In the genomic region with DNA sequence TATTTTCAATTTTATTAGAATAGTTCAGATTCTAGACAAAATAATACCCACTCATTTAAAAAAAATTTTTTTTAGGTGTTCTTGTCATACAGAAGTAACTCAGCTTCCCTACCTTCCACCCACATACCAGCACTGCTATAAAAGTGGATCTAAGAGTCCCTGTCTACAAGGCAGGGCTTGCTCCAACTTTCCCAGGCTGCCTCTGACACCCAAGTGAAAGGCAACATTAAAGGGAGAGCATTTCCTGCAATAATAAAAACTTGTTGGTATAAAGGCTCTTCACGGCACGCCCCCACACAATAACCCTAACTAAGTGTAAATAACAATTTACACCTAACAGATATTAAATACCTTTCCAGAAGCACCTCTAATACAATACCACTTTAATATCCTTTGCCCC, we compare ENCODE assay signal across 28 cellular contexts.
"Had no signal": no experiment of that assay in that cellular context is flagged by ENCODE, and none has a peak within 500 bp of the region (broad histone marks: within the 10 kb centered on the region; RNA-seq: fewer than 3 reads in every experiment).

No MANE protein-coding gene starts in this region.

- H3K27me3 Mint-ChIP-seq: progenitor cell of endocrine pancreas had no signal

- DNase-seq: effector CD8-positive, alpha-beta T cell; endodermal cell; foreskin fibroblast; heart left ventricle; kidney; left lung; mesenchymal stem cell; naive thymus-derived CD8-positive, alpha-beta T cell; pancreas; right cardiac atrium; small intestine; stimulated activated CD4-positive, alpha-beta T cell treated with anti-CD3 and anti-CD28 coated beads, Interleukin-15, amount 100 ng/mL, for 24 hours; stimulated activated CD4-positive, alpha-beta T cell treated with anti-CD3 and anti-CD28 coated beads, Interleukin-2, amount 100 ng/mL, for 48 hours; stimulated activated naive B cell treated with anti-CD40 and anti-IgM and Interleukin-4, amounts not matched to agents 10 μg/mL and 1 μg/mL and 100 μg/mL, for 72 hours; upper lobe of right lung; uterus had no signal

- ATAC-seq: esophagus mucosa; gastroesophageal sphincter; heart left ventricle; left lung; naive thymus-derived CD8-positive, alpha-beta T cell; pancreas; right cardiac atrium; stimulated activated naive B cell treated with anti-CD40 and anti-IgM and Interleukin-4, amounts not matched to agents 10 μg/mL and 1 μg/mL and 100 μg/mL, for 72 hours; upper lobe of right lung had no signal

- H3K36me3 ChIP-seq: gastroesophageal sphincter, heart left ventricle, left lung, neutrophil, pancreas, thoracic aorta, tibial nerve, upper lobe of right lung, uterus had no signal

- H3K9me3 ChIP-seq: gastroesophageal sphincter, heart left ventricle, left lung, neutrophil, pancreas, thoracic aorta, tibial nerve, upper lobe of right lung, uterus had no signal

- H3K4me1 ChIP-seq: upper lobe of right lung had no signal

- H3K4me3 Mint-ChIP-seq: dendritic cell treated with granulocyte-macrophage colony-stimulating factor and Interleukin-4, amounts not matched to agents 40 ng/mL and 50 ng/mL, for 4 days; endodermal cell; mesothelial cell of epicardium; naive thymus-derived CD8-positive, alpha-beta T cell; neural crest cell; stimulated activated naive B cell treated with anti-CD40 and anti-IgM and Interleukin-4, amounts not matched to agents 10 μg/mL and 1 μg/mL and 100 μg/mL, for 72 hours; stimulated activated naive CD8-positive, alpha-beta T cell treated with anti-CD3 and anti-CD28 coated beads, Interleukin-15, Interleukin-2, amounts not matched to agents 100 ng/mL and 50 ng/mL, for 24 hours had no signal

- H3K9me3 Mint-ChIP-seq: dendritic cell treated with granulocyte-macrophage colony-stimulating factor and Interleukin-4, amounts not matched to agents 40 ng/mL and 50 ng/mL, for 4 days; endodermal cell; mesothelial cell of epicardium; naive thymus-derived CD8-positive, alpha-beta T cell; neural crest cell; stimulated activated naive B cell treated with anti-CD40 and anti-IgM and Interleukin-4, amounts not matched to agents 10 μg/mL and 1 μg/mL and 100 μg/mL, for 72 hours; stimulated activated naive CD8-positive, alpha-beta T cell treated with anti-CD3 and anti-CD28 coated beads, Interleukin-15, Interleukin-2, amounts not matched to agents 100 ng/mL and 50 ng/mL, for 24 hours had no signal

- H3K27ac ChIP-seq: epithelial cell of prostate, gastroesophageal sphincter, heart left ventricle, hepatocyte, left lung, neutrophil, pancreas, thoracic aorta, tibial nerve, upper lobe of right lung, uterus had no signal

- H3K4me3 ChIP-seq: gastroesophageal sphincter, heart left ventricle, hepatocyte, left lung, pancreas, thoracic aorta, tibial nerve, upper lobe of right lung, uterus had no signal

- H3K36me3 Mint-ChIP-seq: mesothelial cell of epicardium; naive thymus-derived CD8-positive, alpha-beta T cell; stimulated activated naive B cell treated with anti-CD40 and anti-IgM and Interleukin-4, amounts not matched to agents 10 μg/mL and 1 μg/mL and 100 μg/mL, for 72 hours had no signal

- H3K27me3 ChIP-seq: gastroesophageal sphincter, heart left ventricle, hepatocyte, left lung, pancreas, tibial nerve, upper lobe of right lung, uterus had no signal

- H3K27ac Mint-ChIP-seq: dendritic cell treated with granulocyte-macrophage colony-stimulating factor and Interleukin-4, amounts not matched to agents 40 ng/mL and 50 ng/mL, for 4 days; endodermal cell; mesothelial cell of epicardium; progenitor cell of endocrine pancreas; stimulated activated naive B cell treated with anti-CD40 and anti-IgM and Interleukin-4, amounts not matched to agents 10 μg/mL and 1 μg/mL and 100 μg/mL, for 72 hours; stimulated activated naive CD8-positive, alpha-beta T cell treated with anti-CD3 and anti-CD28 coated beads, Interleukin-15, Interleukin-2, amounts not matched to agents 100 ng/mL and 50 ng/mL, for 24 hours had no signal
